23 cellular contexts compared by ENCODE assay signal in genomic region chr7:78315119-78315518, GRCh38.
"Had no signal": no experiment of that assay in that cellular context is flagged by ENCODE, and none has a peak within 500 bp of the region (broad histone marks: within the 10 kb centered on the region; RNA-seq: fewer than 3 reads in every experiment).

No MANE protein-coding gene starts in this region.

- H3K27ac ChIP-seq: RWPE1, SJCRH30 had no signal

- DNase-seq: IMR-90, Karpas-422, KG1, MG63, NCI-H1092, NCI-H1105 treated with DMSO at 0.1 percent for 48 hours, NCI-H1417 treated with DMSO at 0.1 percent for 48 hours, NCI-H146, NCI-H1694 treated with DMSO at 0.1 percent for 48 hours, NCI-H2029, NCI-H2171 treated with DMSO at 0.1 percent for 48 hours, NCI-H226, NCI-H446, NCI-H510A, NCI-H524 treated with DMSO at 0.1 percent for 48 hours, NCI-H82, SHP77 treated with DMSO at 0.1 percent for 48 hours, SJCRH30, SW 1271, T-cell had no signal

- H3K9me3 ChIP-seq: MG63, SJCRH30 had no signal

- H3K4me1 ChIP-seq: SJCRH30 had no signal

- H3K27me3 ChIP-seq: MG63, SJCRH30 had no signal

- ATAC-seq: HepG2, T-cell had no signal

- H3K4me3 ChIP-seq: MG63, SJCRH30 had no signal

- H3K36me3 ChIP-seq: MG63, SJCRH30 had no signal

- FAIRE-seq: HepG2, RCC 7860 had no signal
